27 cellular contexts compared by ENCODE assay signal in genomic region chr2:12615509-12615908, GRCh38.
"Had no signal": no experiment of that assay in that cellular context is flagged by ENCODE, and none has a peak within 500 bp of the region (broad histone marks: within the 10 kb centered on the region; RNA-seq: fewer than 3 reads in every experiment).

No MANE protein-coding gene starts in this region.

- H3K27me3 ChIP-seq: neural progenitor cell, ovary, right lobe of liver, sigmoid colon, stomach, thyroid gland, tibial nerve, upper lobe of left lung, vagina had no signal

- H3K79me2 ChIP-seq: parathyroid adenoma had no signal

- H3K4me2 ChIP-seq: neural progenitor cell had no signal

- H3K9ac ChIP-seq: neural progenitor cell, parathyroid adenoma had no signal

- H3K4me3 Mint-ChIP-seq: nephron; neural progenitor cell; stimulated activated effector memory CD8-positive, alpha-beta T cell treated with anti-CD3 and anti-CD28 coated beads, Interleukin-12 subunit alpha, Interleukin-12 subunit beta, amount 100 ng/mL, for 72 hours; stimulated activated naive B cell treated with anti-CD40 and anti-IgM and Interleukin-4, amounts not matched to agents 10 μg/mL and 1 μg/mL and 100 μg/mL, for 72 hours; stimulated activated naive CD8-positive, alpha-beta T cell treated with anti-CD3 and anti-CD28 coated beads, Interleukin-15, Interleukin-2, amounts not matched to agents 100 ng/mL and 50 ng/mL, for 24 hours had no signal

- H3K36me3 Mint-ChIP-seq: neural progenitor cell; stimulated activated effector memory CD8-positive, alpha-beta T cell treated with anti-CD3 and anti-CD28 coated beads, Interleukin-12 subunit alpha, Interleukin-12 subunit beta, amount 100 ng/mL, for 72 hours; stimulated activated naive B cell treated with anti-CD40 and anti-IgM and Interleukin-4, amounts not matched to agents 10 μg/mL and 1 μg/mL and 100 μg/mL, for 72 hours had no signal

- H3K27ac ChIP-seq: neural progenitor cell, ovary, parathyroid adenoma, psoas muscle, right lobe of liver, stomach, thoracic aorta, thyroid gland, tibial nerve, upper lobe of left lung, vagina had no signal

- H3K27me3 Mint-ChIP-seq: stimulated activated naive CD8-positive, alpha-beta T cell treated with anti-CD3 and anti-CD28 coated beads, Interleukin-15, Interleukin-2, amounts not matched to agents 100 ng/mL and 50 ng/mL, for 24 hours had no signal

- H3K9me3 ChIP-seq: ovary, psoas muscle, right lobe of liver, sigmoid colon, stomach, thoracic aorta, thyroid gland, tibial nerve, upper lobe of left lung, vagina had no signal

- ATAC-seq: psoas muscle; right cardiac atrium; right lobe of liver; stimulated activated effector memory CD8-positive, alpha-beta T cell treated with anti-CD3 and anti-CD28 coated beads, Interleukin-12 subunit alpha, Interleukin-12 subunit beta, amount 100 ng/mL, for 72 hours; stimulated activated naive B cell treated with anti-CD40 and anti-IgM and Interleukin-4, amounts not matched to agents 10 μg/mL and 1 μg/mL and 100 μg/mL, for 72 hours had no signal

- H3K4me1 ChIP-seq: psoas muscle, right lobe of liver, upper lobe of left lung had no signal

- H3K36me3 ChIP-seq: neural progenitor cell, ovary, right lobe of liver, sigmoid colon, stomach, thoracic aorta, thyroid gland, tibial nerve, upper lobe of left lung, vagina had no signal

- H2AFZ ChIP-seq: neural progenitor cell, parathyroid adenoma had no signal

- H3K27ac Mint-ChIP-seq: nephron; neural progenitor cell; progenitor cell of endocrine pancreas; stimulated activated effector memory CD8-positive, alpha-beta T cell treated with anti-CD3 and anti-CD28 coated beads, Interleukin-12 subunit alpha, Interleukin-12 subunit beta, amount 100 ng/mL, for 72 hours; stimulated activated naive B cell treated with anti-CD40 and anti-IgM and Interleukin-4, amounts not matched to agents 10 μg/mL and 1 μg/mL and 100 μg/mL, for 72 hours; stimulated activated naive CD8-positive, alpha-beta T cell treated with anti-CD3 and anti-CD28 coated beads, Interleukin-15, Interleukin-2, amounts not matched to agents 100 ng/mL and 50 ng/mL, for 24 hours had no signal

- DNase-seq: occipital lobe; ovary; posterior cingulate gyrus; psoas muscle; right cardiac atrium; right lobe of liver; sigmoid colon; small intestine; stimulated activated CD4-positive, alpha-beta T cell treated with anti-CD3 and anti-CD28 coated beads, Interleukin-15, amount 100 ng/mL, for 24 hours; stimulated activated CD4-positive, alpha-beta T cell treated with anti-CD3 and anti-CD28 coated beads, Interleukin-2, amount 100 ng/mL, for 24 hours; stimulated activated CD4-positive, alpha-beta T cell treated with anti-CD3 and anti-CD28 coated beads, Interleukin-2, amount 100 ng/mL, for 48 hours; stimulated activated CD4-positive, alpha-beta T cell treated with anti-CD3 and anti-CD28 coated beads, Interleukin-4, amount 100 ng/mL, for 24 hours; stimulated activated naive B cell treated with anti-CD40 and anti-IgM and Interleukin-4, amounts not matched to agents 10 μg/mL and 1 μg/mL and 100 μg/mL, for 72 hours; stimulated activated naive CD4-positive, alpha-beta T cell treated with Interleukin-2 at 50 U/mL for 16 hours; stomach; thyroid gland; trophoblast cell; upper lobe of left lung had no signal

- H3K9me3 Mint-ChIP-seq: nephron; neural progenitor cell; stimulated activated effector memory CD8-positive, alpha-beta T cell treated with anti-CD3 and anti-CD28 coated beads, Interleukin-12 subunit alpha, Interleukin-12 subunit beta, amount 100 ng/mL, for 72 hours; stimulated activated naive B cell treated with anti-CD40 and anti-IgM and Interleukin-4, amounts not matched to agents 10 μg/mL and 1 μg/mL and 100 μg/mL, for 72 hours; stimulated activated naive CD8-positive, alpha-beta T cell treated with anti-CD3 and anti-CD28 coated beads, Interleukin-15, Interleukin-2, amounts not matched to agents 100 ng/mL and 50 ng/mL, for 24 hours had no signal

- H3K4me3 ChIP-seq: neural progenitor cell, ovary, psoas muscle, right lobe of liver, sigmoid colon, stomach, thoracic aorta, thyroid gland, tibial nerve, upper lobe of left lung, vagina had no signal
